1 cellular context compared by ENCODE assay signal in genomic region chr6:37051138-37052026, GRCh38.
TF ChIP-seq lines count a peak whose summit lies in the region.

No MANE protein-coding gene starts in this region.

TF ChIP-seq in HEK293, 187 proteins besides CTCF, POLR2A, EP300 and RAD21 (continued from another document):
- TF ChIP-seq ZBTB11 (tag by site-specific recombination; conservative IDR thresholded peaks at IDR 0.05; ENCODE audit: low read depth) (no peak), ZFHX2 (tag by site-specific recombination; conservative IDR thresholded peaks at IDR 0.05) (no peak; the same call in none of the 2 replicates), ZNF175 (tag by site-specific recombination; IDR thresholded peaks at IDR 0.05) (no peak), ZNF146 (tag by site-specific recombination; IDR thresholded peaks at IDR 0.05) (no peak), ZNF529 (tag by site-specific recombination; IDR thresholded peaks at IDR 0.05; ENCODE audit: insufficient replicate concordance) (no peak), KLF10 (tag by site-specific recombination; IDR thresholded peaks at IDR 0.05) (no peak), ZNF777 (tag by site-specific recombination; IDR thresholded peaks at IDR 0.05; ENCODE audit: borderline replicate concordance) (0 out of 2 replicates have a peak, but pooled peaks have one; percentile 30), ZBTB20 (tag by site-specific recombination; IDR thresholded peaks at IDR 0.05) (no peak), ZXDB (tag by site-specific recombination; IDR thresholded peaks at IDR 0.05) (no peak), YY1 (tag by site-specific recombination; IDR thresholded peaks at IDR 0.05) (peak; percentile 47; the same call in 1 of the 2 replicates), SP3 (tag by site-specific recombination; IDR thresholded peaks at IDR 0.05) (0 out of 2 replicates have a peak, but pooled peaks have one; percentile 7), ZNF670 (tag by site-specific recombination; IDR thresholded peaks at IDR 0.05; ENCODE audit: low read depth) (no peak), OSR2 (tag by site-specific recombination; IDR thresholded peaks at IDR 0.05) (no peak), ZNF707 (tag by site-specific recombination; IDR thresholded peaks at IDR 0.05) (no peak), ZNF184 (tag by site-specific recombination; IDR thresholded peaks at IDR 0.05) (no peak), ZNF660 (tag by site-specific recombination; IDR thresholded peaks at IDR 0.05) (no peak), SCRT2 (tag by site-specific recombination; IDR thresholded peaks at IDR 0.05) (peak; percentile 63; the same call in 1 of the 2 replicates), ZSCAN18 (tag by site-specific recombination; IDR thresholded peaks at IDR 0.05) (no peak), PBX3 (CRISPR knock-in tag; IDR thresholded peaks at IDR 0.05) (peak; percentile 78), ZNF138 (tag by site-specific recombination; IDR thresholded peaks at IDR 0.05; ENCODE audit: borderline replicate concordance) (no peak), ZFP69B (tag by site-specific recombination; IDR thresholded peaks at IDR 0.05) (no peak), ZNF155 (tag by site-specific recombination; IDR thresholded peaks at IDR 0.05) (no peak), ZFP3 (tag by site-specific recombination; IDR thresholded peaks at IDR 0.05; ENCODE audit: low read depth) (no peak), ZNF266 (tag by site-specific recombination; IDR thresholded peaks at IDR 0.05; ENCODE audit: low read depth) (no peak), ZNF501 (tag by site-specific recombination; IDR thresholded peaks at IDR 0.05) (peak; percentile 84), ZNF639 (tag by site-specific recombination; IDR thresholded peaks at IDR 0.05) (no peak), ZNF404 (tag by site-specific recombination; IDR thresholded peaks at IDR 0.05) (no peak), KLF7 (tag by site-specific recombination; IDR thresholded peaks at IDR 0.05; ENCODE audit: borderline replicate concordance) (no peak), INSM2 (tag by site-specific recombination; IDR thresholded peaks at IDR 0.05) (0 out of 2 replicates have a peak, but pooled peaks have one; percentile 18), ZNF157 (tag by site-specific recombination; IDR thresholded peaks at IDR 0.05) (no peak), ZNF544 (tag by site-specific recombination; IDR thresholded peaks at IDR 0.05) (no peak), PRDM10 (tag by site-specific recombination; IDR thresholded peaks at IDR 0.05) (peak; percentile 93), HOXC10 (CRISPR knock-in tag; IDR thresholded peaks at IDR 0.05) (no peak), ZNF580 (tag by site-specific recombination; IDR thresholded peaks at IDR 0.05) (no peak), ZNF629 (tag by site-specific recombination; IDR thresholded peaks at IDR 0.05) (no peak; the same call in none of the 2 replicates), ZNF416 (tag by site-specific recombination; IDR thresholded peaks at IDR 0.05) (no peak), ZNF585B (tag by site-specific recombination; IDR thresholded peaks at IDR 0.05) (no peak), ZNF292 (tag by site-specific recombination; IDR thresholded peaks at IDR 0.05; ENCODE audit: borderline replicate concordance, low read depth) (no peak), ZNF148 (tag by site-specific recombination; IDR thresholded peaks at IDR 0.05; ENCODE audit: borderline replicate concordance) (no peak), KLF17 (tag by site-specific recombination; IDR thresholded peaks at IDR 0.05) (no peak), KLF9 (tag by site-specific recombination; IDR thresholded peaks at IDR 0.05; ENCODE audit: low read depth) (no peak), HOXD13 (CRISPR knock-in tag; IDR thresholded peaks at IDR 0.05; ENCODE audit: borderline replicate concordance) (no peak)
